Comparison of ENCODE assay signal across 8 cellular contexts in genomic region chr7:124764847-124765400, GRCh38. TPM values are rescaled to one million over a fixed set of nuclear protein-coding genes. Genes with fewer than 3 reads are reported as not detected.
DNase-seq lines count a peak whose midpoint lies in the region; ATAC-seq and TF ChIP-seq lines count a peak whose summit lies in the region.

No MANE protein-coding gene starts in this region.

- TF ChIP-seq CTCF in testis (IDR thresholded peaks at IDR 0.05), result no peak

- H3K27ac ChIP-seq in testis, result peak overlapping the region; percentile 53 to 78

- H3K36me3 ChIP-seq in testis (ENCODE audit: low read depth, missing control alignments), result no peaks in the 10 kb centered on the region

- 0% methylated on average over 16 to 18 of the region's 26 CpGs for WGBS in testis, 2 donors

- no peaks in the 10 kb centered on the region for H3K4me1 ChIP-seq in testis

- peak overlapping the region; percentile 84 for H3K4me3 Mint-ChIP-seq in memory B cell

- DNase-seq in SK-N-DZ (ENCODE audit: low spot score) (peak; percentile 21), dermis blood vessel endothelial cell (peak; percentile 18), memory B cell (ENCODE audit: low spot score in 2 of 2) (peak; percentile 2 to 12), testis (peak; percentile 46), NCI-H128 (lab: John Stamatoyannopoulos, UW; ENCODE audit: unreplicated experiment) (no peak), HEK293T (ENCODE audit: extremely low spot score) (no peak)

- intact Hi-C loops in testis (cut with DNase I; ENCODE audit: low total_unique reads), result no loop called here

- CTCF ChIA-PET in HEK293T (lab: Yijun Ruan, JAX), result no interaction called here

- POLR2A ChIA-PET in HEK293T (lab: Yijun Ruan, JAX), result no interaction called here

- H3K27me3 ChIP-seq in testis, result no peaks in the 10 kb centered on the region

- no peaks in the 10 kb centered on the region for H3K9me3 ChIP-seq in testis

- peaks cover 12% of the 10 kb centered on the region for H3K4me1 Mint-ChIP-seq in memory B cell

- H3K27me3 Mint-ChIP-seq in memory B cell, result peaks cover 13% of the 10 kb centered on the region

- no peak overlapping the region for H3K27ac Mint-ChIP-seq in memory B cell

- H3K4me3 ChIP-seq in testis, result peak overlapping the region; percentile 60 to 68

- ATAC-seq in GM18502 (IDR thresholded peaks at IDR 0.05; ENCODE audit: poor library complexity, unreplicated experiment) (peak; percentile 49), HG02678 (IDR thresholded peaks at IDR 0.05; ENCODE audit: unreplicated experiment) (peak; percentile 44), memory B cell (ENCODE audit: low read depth) (peak; percentile 55)

- no peak for TF ChIP-seq POLR2A in testis (IDR thresholded peaks at IDR 0.05)

- no peaks in the 10 kb centered on the region for H3K9me3 Mint-ChIP-seq in memory B cell

- H3K36me3 Mint-ChIP-seq in memory B cell, result no peaks in the 10 kb centered on the region

TF ChIP-seq in HEK293T, 16 proteins besides CTCF, POLR2A, EP300 and RAD21:
- TF ChIP-seq ARNT (IDR thresholded peaks at IDR 0.05), result no peak
- TF ChIP-seq CTBP1 (IDR thresholded peaks at IDR 0.05; ENCODE audit: borderline replicate concordance), result no peak
- TF ChIP-seq FOXM1 (IDR thresholded peaks at IDR 0.05; ENCODE audit: borderline replicate concordance), result no peak
- TF ChIP-seq SP1 (IDR thresholded peaks at IDR 0.05), result no peak
- TF ChIP-seq FOXK2 (IDR thresholded peaks at IDR 0.05), result no peak
- no peak for TF ChIP-seq BHLHE40 (IDR thresholded peaks at IDR 0.05; ENCODE audit: borderline replicate concordance)
- TF ChIP-seq TARDBP (IDR thresholded peaks at IDR 0.05), result no peak
- no peak for TF ChIP-seq ZNF384 (IDR thresholded peaks at IDR 0.05)
- TF ChIP-seq PKNOX1 (IDR thresholded peaks at IDR 0.05), result no peak
- TF ChIP-seq HDGF (IDR thresholded peaks at IDR 0.05; ENCODE audit: borderline replicate concordance), result no peak

RNA-seq across cellular contexts. Expression of gene GPR37, which starts 0.7 kb away (rescaled TPM):
- 3.0 and 4.6 TPM in 2 replicates for polyA plus RNA-seq in SK-N-DZ (2014; cell fraction: cytosol; rRNA removed)
- 1.8 and 2.2 TPM in 2 replicates for polyA plus RNA-seq in SK-N-DZ (2014; cell fraction: nucleus; rRNA removed)
- total RNA-seq in dermis blood vessel endothelial cell, result 0.14 and 0.17 TPM in 2 replicates
- 10 to 100 TPM; 65.4 to 76.3 TPM for total RNA-seq in testis
- polyA plus RNA-seq in testis (ENCODE audit: insufficient read depth, low read depth, low replicate concordance), result 41.9 TPM

Comparison
In these comparisons a context has a peak if more than half of its experiments do, and no peak if none do; other contexts are left out.
1. DNase-seq: peak in SK-N-DZ (single experiment), dermis blood vessel endothelial cell (single experiment), memory B cell (2 of 2) and testis (single experiment); none in NCI-H128 (single experiment) and HEK293T (single experiment).
2. RNA of gene GPR37, which starts 0.7 kb away (total RNA-seq): 65.4 to 76.3 TPM in testis; 0.14 to 0.17 TPM in dermis blood vessel endothelial cell; every median in the first group is over 10 times any median in the second.
3. Peak in every context shown above with its lines, with median percentiles within 50 percentile points of each other: ATAC-seq.